8 cellular contexts compared by ENCODE assay signal in the genomic region with DNA sequence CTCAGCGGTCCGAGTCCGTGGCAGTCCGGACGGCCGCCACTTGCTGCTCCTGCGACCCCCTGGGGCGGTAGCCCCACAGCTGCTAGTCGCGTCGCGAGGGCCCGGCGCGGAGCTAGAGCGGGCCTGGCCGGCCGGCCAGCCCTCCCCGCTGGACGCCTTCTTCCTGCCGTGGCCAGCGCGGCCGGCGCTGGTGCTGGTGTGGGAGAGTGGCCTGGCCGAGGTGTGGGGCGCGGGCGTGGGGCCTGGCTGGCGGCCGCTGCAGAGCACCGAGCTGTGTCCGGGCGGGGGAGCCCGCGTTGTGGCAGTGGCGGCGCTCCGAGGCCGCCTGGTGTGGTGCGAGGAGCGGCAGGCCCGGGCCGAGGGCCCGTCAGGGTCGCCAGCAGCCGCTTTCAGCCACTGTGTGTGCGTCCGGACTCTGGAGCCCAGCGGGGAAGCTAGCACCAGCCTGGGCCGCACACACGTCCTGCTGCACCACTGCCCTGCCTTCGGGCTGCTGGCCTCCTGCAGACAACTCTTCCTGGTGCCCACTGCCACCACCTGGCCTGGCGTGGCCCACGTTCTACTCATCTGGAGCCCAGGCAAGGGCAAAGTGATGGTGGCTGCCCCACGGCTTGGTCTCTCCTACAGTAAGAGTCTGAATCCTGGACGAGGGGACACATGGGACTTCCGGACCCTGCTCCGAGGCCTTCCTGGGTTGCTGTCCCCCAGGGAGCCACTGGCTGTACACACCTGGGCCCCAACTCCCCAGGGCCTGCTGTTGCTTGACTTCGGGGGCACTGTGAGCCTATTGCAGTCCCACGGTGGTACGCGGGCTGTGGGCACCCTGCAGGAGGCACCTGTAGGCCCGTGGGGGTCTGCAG. TPM values are rescaled to one million over a fixed set of nuclear protein-coding genes. Genes with fewer than 3 reads are reported as not detected.
A peak's percentile ranks its signal among the peaks of the same experiment; 100 is the strongest.
DNase-seq lines count a peak whose midpoint lies in the region; ATAC-seq and TF ChIP-seq lines count a peak whose summit lies in the region.

No MANE protein-coding gene starts in this region.

- H3K36me3 Mint-ChIP-seq in WTC11 (no peaks in the 10 kb centered on the region), endothelial cell (ENCODE audit: low read depth, unreplicated experiment) (no peaks in the 10 kb centered on the region)

- H3K4me3 Mint-ChIP-seq in WTC11: peak overlapping the region; percentile 81
- H3K4me3 Mint-ChIP-seq in endothelial cell (ENCODE audit: unreplicated experiment): peak overlapping the region; percentile 92

- H3K27ac ChIP-seq in uterus: peak overlapping the region; percentile 73 to 94

- H3K4me1 Mint-ChIP-seq in WTC11 (peaks cover 15% of the 10 kb centered on the region), endothelial cell (ENCODE audit: unreplicated experiment) (peaks cover 14% of the 10 kb centered on the region)

- H3K9me3 Mint-ChIP-seq in WTC11: no peaks in the 10 kb centered on the region
- no peaks in the 10 kb centered on the region for H3K9me3 Mint-ChIP-seq in endothelial cell (ENCODE audit: unreplicated experiment)

- H3K27me3 ChIP-seq in uterus: no peaks in the 10 kb centered on the region

- no peak overlapping the region for H3K27ac Mint-ChIP-seq in WTC11
- peak overlapping the region; percentile 42 for H3K27ac Mint-ChIP-seq in endothelial cell (ENCODE audit: unreplicated experiment)

- ATAC-seq in GM19395 (IDR thresholded peaks at IDR 0.05; ENCODE audit: unreplicated experiment) (peak; percentile 43), HG03457 (IDR thresholded peaks at IDR 0.05; ENCODE audit: unreplicated experiment) (peak; percentile 16), WTC11 (peak; percentile 67), mucosa of descending colon (peak; percentile 65)

- no peaks in the 10 kb centered on the region for H3K36me3 ChIP-seq in mucosa of descending colon (ENCODE audit: low read depth)
- H3K36me3 ChIP-seq in uterus: no peaks in the 10 kb centered on the region

- CTCF ChIA-PET in WTC11 (lab: Charles Lee): interaction anchor here (0.6 to 9.0 kb wide), 7 partner anchors 8 to 1801 kb away, joined by 3 to 134 read pairs (median 3); partner anchors contain the start of genes ARMH3 and KCNIP2

- POLR2A ChIA-PET in WTC11 (lab: Charles Lee): interaction anchor here (0.8 to 1.4 kb wide), 2 partner anchors 10 to 278 kb away, joined by 5 to 6 read pairs; partner anchors contain the start of gene ARMH3

- intact Hi-C loops in mucosa of descending colon (cut with DNase I, micrococcal nuclease) (no loop called here), uterus (cut with DNase I; ENCODE audit: low total_unique reads) (no loop called here)

- peak in 1 of 2 donors; percentile 6 for TF ChIP-seq POLR2A in uterus (IDR thresholded peaks at IDR 0.05)

- peaks cover 22% of the 10 kb centered on the region for H3K27me3 Mint-ChIP-seq in WTC11 (ENCODE audit: low read depth)
- H3K27me3 Mint-ChIP-seq in endothelial cell (ENCODE audit: unreplicated experiment): peaks cover 7% of the 10 kb centered on the region

- peak overlapping the region; percentile 91 for H3K4me3 ChIP-seq in mucosa of descending colon
- H3K4me3 ChIP-seq in uterus: peak overlapping the region; percentile 39 to 89

- DNase-seq in COLO668 (lab: John Stamatoyannopoulos, UW; ENCODE audit: unreplicated experiment) (peak; percentile 50), WTC11 (ENCODE audit: low spot score) (peak; percentile 57), endothelial cell (ENCODE audit: low spot score) (peak; percentile 58), mucosa of descending colon (peak; percentile 46 to 70 (median 64)), uterus (peak in 1 of 2 donors; percentile 48), NCI-H187 treated with DMSO at 0.1 percent for 48 hours (lab: John Stamatoyannopoulos, UW) (no peak)

- TF ChIP-seq CTCF in WTC11 (IDR thresholded peaks at IDR 0.05) (no peak), endothelial cell (IDR thresholded peaks at IDR 0.05; ENCODE audit: unreplicated experiment) (no peak), mucosa of descending colon (IDR thresholded peaks at IDR 0.05) (no peak), uterus (IDR thresholded peaks at IDR 0.05) (no peak)

- peaks cover 27% of the 10 kb centered on the region for H3K4me1 ChIP-seq in mucosa of descending colon (ENCODE audit: low read depth)
- H3K4me1 ChIP-seq in uterus: peaks cover 0 to 17% of the 10 kb centered on the region in 2 donors

- H3K9me3 ChIP-seq in mucosa of descending colon (no peaks in the 10 kb centered on the region), uterus (no peaks in the 10 kb centered on the region)

TF ChIP-seq in WTC11, 78 proteins besides CTCF, POLR2A, EP300 and RAD21:
- TF ChIP-seq ZNF138 (CRISPR knock-in tag; conservative IDR thresholded peaks at IDR 0.05) (0 out of 2 replicates have a peak, but pooled peaks have one; percentile 19), HMGXB4 (CRISPR knock-in tag; IDR thresholded peaks at IDR 0.05) (peak; percentile 20; the same call in 1 of the 2 replicates), HMGA2 (CRISPR knock-in tag; IDR thresholded peaks at IDR 0.05) (no peak), ZNF317 (CRISPR knock-in tag; IDR thresholded peaks at IDR 0.05; ENCODE audit: borderline replicate concordance, low read depth) (no peak)
- TF ChIP-seq, protein P1, sequence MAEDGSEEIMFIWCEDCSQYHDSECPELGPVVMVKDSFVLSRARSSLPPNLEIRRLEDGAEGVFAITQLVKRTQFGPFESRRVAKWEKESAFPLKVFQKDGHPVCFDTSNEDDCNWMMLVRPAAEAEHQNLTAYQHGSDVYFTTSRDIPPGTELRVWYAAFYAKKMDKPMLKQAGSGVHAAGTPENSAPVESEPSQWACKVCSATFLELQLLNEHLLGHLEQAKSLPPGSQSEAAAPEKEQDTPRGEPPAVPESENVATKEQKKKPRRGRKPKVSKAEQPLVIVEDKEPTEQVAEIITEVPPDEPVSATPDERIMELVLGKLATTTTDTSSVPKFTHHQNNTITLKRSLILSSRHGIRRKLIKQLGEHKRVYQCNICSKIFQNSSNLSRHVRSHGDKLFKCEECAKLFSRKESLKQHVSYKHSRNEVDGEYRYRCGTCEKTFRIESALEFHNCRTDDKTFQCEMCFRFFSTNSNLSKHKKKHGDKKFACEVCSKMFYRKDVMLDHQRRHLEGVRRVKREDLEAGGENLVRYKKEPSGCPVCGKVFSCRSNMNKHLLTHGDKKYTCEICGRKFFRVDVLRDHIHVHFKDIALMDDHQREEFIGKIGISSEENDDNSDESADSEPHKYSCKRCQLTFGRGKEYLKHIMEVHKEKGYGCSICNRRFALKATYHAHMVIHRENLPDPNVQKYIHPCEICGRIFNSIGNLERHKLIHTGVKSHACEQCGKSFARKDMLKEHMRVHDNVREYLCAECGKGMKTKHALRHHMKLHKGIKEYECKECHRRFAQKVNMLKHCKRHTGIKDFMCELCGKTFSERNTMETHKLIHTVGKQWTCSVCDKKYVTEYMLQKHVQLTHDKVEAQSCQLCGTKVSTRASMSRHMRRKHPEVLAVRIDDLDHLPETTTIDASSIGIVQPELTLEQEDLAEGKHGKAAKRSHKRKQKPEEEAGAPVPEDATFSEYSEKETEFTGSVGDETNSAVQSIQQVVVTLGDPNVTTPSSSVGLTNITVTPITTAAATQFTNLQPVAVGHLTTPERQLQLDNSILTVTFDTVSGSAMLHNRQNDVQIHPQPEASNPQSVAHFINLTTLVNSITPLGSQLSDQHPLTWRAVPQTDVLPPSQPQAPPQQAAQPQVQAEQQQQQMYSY (CRISPR knock-in tag; IDR thresholded peaks at IDR 0.05): 0 out of 2 replicates have a peak, but pooled peaks have one; percentile 7
- TF ChIP-seq, protein P2, sequence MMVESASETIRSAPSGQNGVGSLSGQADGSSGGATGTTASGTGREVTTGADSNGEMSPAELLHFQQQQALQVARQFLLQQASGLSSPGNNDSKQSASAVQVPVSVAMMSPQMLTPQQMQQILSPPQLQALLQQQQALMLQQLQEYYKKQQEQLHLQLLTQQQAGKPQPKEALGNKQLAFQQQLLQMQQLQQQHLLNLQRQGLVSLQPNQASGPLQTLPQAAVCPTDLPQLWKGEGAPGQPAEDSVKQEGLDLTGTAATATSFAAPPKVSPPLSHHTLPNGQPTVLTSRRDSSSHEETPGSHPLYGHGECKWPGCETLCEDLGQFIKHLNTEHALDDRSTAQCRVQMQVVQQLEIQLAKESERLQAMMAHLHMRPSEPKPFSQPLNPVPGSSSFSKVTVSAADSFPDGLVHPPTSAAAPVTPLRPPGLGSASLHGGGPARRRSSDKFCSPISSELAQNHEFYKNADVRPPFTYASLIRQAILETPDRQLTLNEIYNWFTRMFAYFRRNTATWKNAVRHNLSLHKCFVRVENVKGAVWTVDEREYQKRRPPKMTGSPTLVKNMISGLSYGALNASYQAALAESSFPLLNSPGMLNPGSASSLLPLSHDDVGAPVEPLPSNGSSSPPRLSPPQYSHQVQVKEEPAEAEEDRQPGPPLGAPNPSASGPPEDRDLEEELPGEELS (CRISPR knock-in tag; IDR thresholded peaks at IDR 0.05): peak; percentile 18; the same call in 1 of the 2 replicates

RNA-seq across cellular contexts. Expression of gene HPS6, which starts 0.6 kb away (rescaled TPM):
- total RNA-seq in WTC11 (2021) (18.7 to 20.6 TPM (median 20.6 TPM) in 3 replicates), endothelial cell (ENCODE audit: unreplicated experiment) (25.1 TPM), mucosa of descending colon (10 to 100 TPM; 17.8 to 21.4 (median 18.3) TPM), uterus (10 to 100 TPM in 3 of 4 donors, 1 to 10 TPM in 1; 3.8 to 28.4 (median 15.6) TPM)

RNA-seq across cellular contexts. Expression of gene ARMH3, which starts 9.8 kb away (rescaled TPM):
- total RNA-seq in WTC11 (2021) (16.0 to 17.9 TPM (median 17.1 TPM) in 3 replicates), endothelial cell (ENCODE audit: unreplicated experiment) (20.5 TPM), mucosa of descending colon (10 to 100 TPM; 25.8 to 45.6 (median 28.1) TPM), uterus (10 to 100 TPM; 10.6 to 29.8 (median 20.9) TPM)

RNA-seq across cellular contexts. Expression of gene LDB1, which starts 54.4 kb away (rescaled TPM):
- total RNA-seq in WTC11 (2021): 89.1 to 100 TPM (median 94.2 TPM) in 3 replicates
- total RNA-seq in endothelial cell (ENCODE audit: unreplicated experiment): 160 TPM
- 10 to 100 TPM; 32.3 to 92.2 (median 37.2) TPM for total RNA-seq in mucosa of descending colon
- total RNA-seq in uterus: 100 to 1,000 TPM in 1 of 4 donors, 10 to 100 TPM in 3; 17.4 to 121 (median 43.8) TPM

Comparison
In these comparisons a context has a peak if more than half of its experiments do, and no peak if none do; other contexts are left out.
1. ATAC-seq: peak in every context shown above with its lines; median percentile 67 in WTC11; 65 in mucosa of descending colon; 43 in GM19395; 16 in HG03457.